23 cellular contexts compared by ENCODE assay signal in genomic region chrX:140229187-140229586, GRCh38.
DNase-seq lines count a peak whose midpoint lies in the region; ATAC-seq, FAIRE-seq and TF ChIP-seq lines count a peak whose summit lies in the region.
"Had no signal": no experiment of that assay in that cellular context is flagged by ENCODE, and none has a peak within 500 bp of the region (broad histone marks: within the 10 kb centered on the region; RNA-seq: fewer than 3 reads in every experiment).

No MANE protein-coding gene starts in this region.

- FAIRE-seq in A549 (lab: Jason Lieb, UNC): peak; percentile 65
- FAIRE-seq: GM12892, H54, HepG2 had no signal

- H3K9me3 ChIP-seq in A549: no peaks in the 10 kb centered on the region
- 0 out of 2 replicates have a peak, but pooled peaks cover 4% of the 10 kb centered on the region for H3K9me3 ChIP-seq in HAP-1
- no peaks in the 10 kb centered on the region for H3K9me3 ChIP-seq in CD8-positive, alpha-beta T cell (ENCODE audit: low read length)

- TF ChIP-seq POLR2A in A549 (IDR thresholded peaks at IDR 0.05; ENCODE audit: low read length): no peak

- H3K27me3 ChIP-seq in HAP-1 (ENCODE audit: low read depth): no peaks in the 10 kb centered on the region
- no peaks in the 10 kb centered on the region for H3K27me3 ChIP-seq in CD8-positive, alpha-beta T cell (ENCODE audit: insufficient read depth, low read length)

- H3K4me1 Mint-ChIP-seq in CD8-positive, alpha-beta T cell (ENCODE audit: low read depth): no peaks in the 10 kb centered on the region
- H3K4me1 Mint-ChIP-seq in activated T-cell treated with anti-CD3 and anti-CD28 coated beads, Interleukin-2, amount 50 U/mL, for 4 hours (ENCODE audit: low read depth): no peaks in the 10 kb centered on the region
- H3K4me1 Mint-ChIP-seq: CD14-positive monocyte had no signal

- no peak overlapping the region for H3K4me2 ChIP-seq in A549

- DNase-seq in A549 (ENCODE audit: low read depth in 1 of 2, low spot score in 1 of 2) (no peak), HAP-1 (ENCODE audit: low spot score in 2 of 2) (peak; percentile 42 to 83), astrocyte of the hippocampus (ENCODE audit: low read depth, low spot score) (peak; percentile 49), iPS-NIHi11 (ENCODE audit: low spot score) (peak; percentile 7), DMS53 treated with DMSO at 0.1 percent for 48 hours (lab: John Stamatoyannopoulos, UW; ENCODE audit: unreplicated experiment) (no peak)
- no peak for DNase-seq in CD8-positive, alpha-beta T cell
- no peak for DNase-seq in activated T-cell treated with anti-CD3 and anti-CD28 coated beads, Interleukin-2, amount 50 U/mL, for 4 hours
- DNase-seq: DMS 273 treated with DMSO at 0.1 percent for 48 hours, KBM-7, NCI-H1105, NCI-H187, NCI-H2107, NCI-H510A, NCI-H748 treated with DMSO at 0.1 percent for 48 hours, OCI-M1, SHP77 had no signal

- CTCF ChIA-PET in A549 (lab: Yijun Ruan, JAX): no interaction called here
- CTCF ChIA-PET in CD8-positive, alpha-beta T cell (lab: Charles Lee): no interaction called here

- H3K4me3 ChIP-seq in A549: no peak overlapping the region
- no peak overlapping the region for H3K4me3 ChIP-seq in HAP-1
- no peak overlapping the region for H3K4me3 ChIP-seq in CD8-positive, alpha-beta T cell (ENCODE audit: low read depth, low read length)
- H3K4me3 ChIP-seq: SK-N-MC had no signal

- no peaks in the 10 kb centered on the region for H3K27me3 Mint-ChIP-seq in CD8-positive, alpha-beta T cell (ENCODE audit: low read depth)
- H3K27me3 Mint-ChIP-seq in activated T-cell treated with anti-CD3 and anti-CD28 coated beads, Interleukin-2, amount 50 U/mL, for 4 hours (ENCODE audit: low read depth): no peaks in the 10 kb centered on the region

- TF ChIP-seq CTCF in A549 (IDR thresholded peaks at IDR 0.05): no peak
- TF ChIP-seq CTCF in CD8-positive, alpha-beta T cell (IDR thresholded peaks at IDR 0.05): no peak

- no peak for TF ChIP-seq EP300 in A549 (IDR thresholded peaks at IDR 0.05)

- H3K9me3 Mint-ChIP-seq in CD8-positive, alpha-beta T cell: peaks cover 12% of the 10 kb centered on the region
- peaks cover 8% of the 10 kb centered on the region for H3K9me3 Mint-ChIP-seq in activated T-cell treated with anti-CD3 and anti-CD28 coated beads, Interleukin-2, amount 50 U/mL, for 4 hours

- H3K4me1 ChIP-seq in A549: no peaks in the 10 kb centered on the region
- H3K4me1 ChIP-seq in HAP-1: peaks cover 7% of the 10 kb centered on the region
- H3K4me1 ChIP-seq in CD8-positive, alpha-beta T cell (ENCODE audit: insufficient read depth, low read length): no peaks in the 10 kb centered on the region

- no peaks in the 10 kb centered on the region for H3K36me3 Mint-ChIP-seq in CD8-positive, alpha-beta T cell
- H3K36me3 Mint-ChIP-seq in activated T-cell treated with anti-CD3 and anti-CD28 coated beads, Interleukin-2, amount 50 U/mL, for 4 hours (ENCODE audit: insufficient read depth): no peaks in the 10 kb centered on the region
- H3K36me3 Mint-ChIP-seq: CD14-positive monocyte had no signal

- TF ChIP-seq RAD21 in A549 (conservative IDR thresholded peaks at IDR 0.05 in 1 of 2, IDR thresholded peaks at IDR 0.05 in 1 of 2): no peak

- in situ Hi-C loops in HAP-1 (cut with MboI; ENCODE audit: low sequenced_read_pairs): no loop called here

- ATAC-seq in A549 (no peak), HG03520 (IDR thresholded peaks at IDR 0.05; ENCODE audit: unreplicated experiment) (no peak)
- no peak for ATAC-seq in CD8-positive, alpha-beta T cell
- no peak for ATAC-seq in activated T-cell treated with anti-CD3 and anti-CD28 coated beads, Interleukin-2, amount 50 U/mL, for 4 hours
- ATAC-seq: HepG2 had no signal

- WGBS in A549 (ENCODE audit: missing lambda C conversion rate): 15% methylated on average over 1 of the region's 1 CpG

- POLR2A ChIA-PET in A549 (lab: Yijun Ruan, JAX): no interaction called here
- POLR2A ChIA-PET in CD8-positive, alpha-beta T cell (lab: Charles Lee): no interaction called here

- H3K36me3 ChIP-seq in HAP-1 (replicated peaks): no peaks in the 10 kb centered on the region
- no peaks in the 10 kb centered on the region for H3K36me3 ChIP-seq in CD8-positive, alpha-beta T cell (ENCODE audit: insufficient read depth, low read length)

- H3K27ac Mint-ChIP-seq in CD8-positive, alpha-beta T cell: no peak overlapping the region
- H3K27ac Mint-ChIP-seq: CD14-positive monocyte had no signal

- intact Hi-C loops in CD8-positive, alpha-beta T cell (cut with DNase I, micrococcal nuclease): no loop called here

- no peak overlapping the region for H3K27ac ChIP-seq in A549
- H3K27ac ChIP-seq in CD8-positive, alpha-beta T cell (ENCODE audit: low read depth, low read length): no peak overlapping the region
- H3K27ac ChIP-seq: 22Rv1, SK-N-MC had no signal

- H3K4me3 Mint-ChIP-seq in CD8-positive, alpha-beta T cell: no peak overlapping the region
- no peak overlapping the region for H3K4me3 Mint-ChIP-seq in activated T-cell treated with anti-CD3 and anti-CD28 coated beads, Interleukin-2, amount 50 U/mL, for 4 hours
- H3K4me3 Mint-ChIP-seq: CD14-positive monocyte had no signal

TF ChIP-seq in A549, 52 proteins besides CTCF, POLR2A, EP300 and RAD21:
- TF ChIP-seq CBX2 (IDR thresholded peaks at IDR 0.05; ENCODE audit: borderline replicate concordance, low read depth) (no peak), NPAS2 (CRISPR knock-in tag; IDR thresholded peaks at IDR 0.05; ENCODE audit: borderline replicate concordance) (no peak), ZSCAN20 (CRISPR knock-in tag; IDR thresholded peaks at IDR 0.05) (no peak), ZNF302 (CRISPR knock-in tag; IDR thresholded peaks at IDR 0.05) (no peak), CHD4 (IDR thresholded peaks at IDR 0.05; ENCODE audit: borderline replicate concordance) (no peak), ZC3H11A (IDR thresholded peaks at IDR 0.05) (no peak), EHMT2 (IDR thresholded peaks at IDR 0.05; ENCODE audit: low read depth) (no peak), BCL3 (IDR thresholded peaks at IDR 0.05) (no peak), JUN (IDR thresholded peaks at IDR 0.05) (no peak), FOSB (CRISPR knock-in tag; IDR thresholded peaks at IDR 0.05) (no peak), FOXS1 (CRISPR knock-in tag; IDR thresholded peaks at IDR 0.05) (no peak), HOXB13 (CRISPR knock-in tag; IDR thresholded peaks at IDR 0.05; ENCODE audit: low read depth) (no peak), RNF2 (IDR thresholded peaks at IDR 0.05; ENCODE audit: borderline replicate concordance, low read depth) (no peak)

Comparison
In these comparisons a context has a peak if more than half of its experiments do, and no peak if none do; other contexts are left out.
1. DNase-seq: peak in HAP-1 (2 of 2), astrocyte of the hippocampus (single experiment) and iPS-NIHi11 (single experiment); none in A549 (0 of 2), DMS53 treated with DMSO at 0.1 percent for 48 hours (single experiment), CD8-positive, alpha-beta T cell (0 of 7) and activated T-cell treated with anti-CD3 and anti-CD28 coated beads, Interleukin-2, amount 50 U/mL, for 4 hours (single experiment).